20 cellular contexts compared by ENCODE assay signal in genomic region chr17:31608659-31609254, GRCh38.
"Had no signal": no experiment of that assay in that cellular context is flagged by ENCODE, and none has a peak within 500 bp of the region (broad histone marks: within the 10 kb centered on the region; RNA-seq: fewer than 3 reads in every experiment).

No MANE protein-coding gene starts in this region.

- H3K4me3 ChIP-seq: adrenal gland, left lung, lung, mucosa of descending colon, right lobe of liver, testis, transverse colon had no signal

- H3K36me3 ChIP-seq: adrenal gland, brain microvascular endothelial cell, left lung, right lobe of liver, transverse colon had no signal

- H3K27me3 ChIP-seq: adrenal gland, brain microvascular endothelial cell, left lung, right lobe of liver, testis, transverse colon had no signal

- H3K4me1 ChIP-seq: adrenal gland, left lung, right lobe of liver, testis, transverse colon had no signal

- H3K9me3 ChIP-seq: adrenal gland, left lung, mucosa of descending colon, right lobe of liver, testis, transverse colon had no signal

- DNase-seq: activated CD4-positive, alpha-beta memory T cell treated with anti-CD3 and anti-CD28 coated beads, Interleukin-2, amount 10 ng/mL, durations not matched to agents 7 days and 5 days; activated CD4-positive, alpha-beta T cell treated with anti-CD3 and anti-CD28 coated beads, Interleukin-2, amount 10 ng/mL, durations not matched to agents 7 days and 5 days; activated CD4-positive, CD25-positive, alpha-beta regulatory T cell treated with anti-CD3 and anti-CD28 coated beads, Interleukin-2, amount 50 U/mL, for 72 hours; activated effector memory CD4-positive, alpha-beta T cell treated with anti-CD3 and anti-CD28 coated beads, Interleukin-2, amount 50 U/mL, for 16 hours; activated naive CD4-positive, alpha-beta T cell treated with anti-CD3 and anti-CD28 coated beads for 36 hours; activated naive CD8-positive, alpha-beta T cell treated with anti-CD3 and anti-CD28 coated beads for 36 hours; adrenal gland; brain microvascular endothelial cell; cortex of kidney; hippocampal formation; left lung; mucosa of descending colon; right lobe of liver; stimulated activated CD4-positive, alpha-beta T cell treated with anti-CD3 and anti-CD28 coated beads, Interleukin-2, amount 100 ng/mL, for 48 hours; stimulated activated naive CD4-positive, alpha-beta T cell treated with Interleukin-2 at 50 U/mL for 16 hours; T-helper 17 cell; T1000; testis; transverse colon had no signal

- H3K27ac ChIP-seq: adrenal gland, brain microvascular endothelial cell, left lung, right lobe of liver, testis, transverse colon had no signal

- ATAC-seq: left lung, mucosa of descending colon, right lobe of liver, T-helper 17 cell had no signal
